In the genomic region with DNA sequence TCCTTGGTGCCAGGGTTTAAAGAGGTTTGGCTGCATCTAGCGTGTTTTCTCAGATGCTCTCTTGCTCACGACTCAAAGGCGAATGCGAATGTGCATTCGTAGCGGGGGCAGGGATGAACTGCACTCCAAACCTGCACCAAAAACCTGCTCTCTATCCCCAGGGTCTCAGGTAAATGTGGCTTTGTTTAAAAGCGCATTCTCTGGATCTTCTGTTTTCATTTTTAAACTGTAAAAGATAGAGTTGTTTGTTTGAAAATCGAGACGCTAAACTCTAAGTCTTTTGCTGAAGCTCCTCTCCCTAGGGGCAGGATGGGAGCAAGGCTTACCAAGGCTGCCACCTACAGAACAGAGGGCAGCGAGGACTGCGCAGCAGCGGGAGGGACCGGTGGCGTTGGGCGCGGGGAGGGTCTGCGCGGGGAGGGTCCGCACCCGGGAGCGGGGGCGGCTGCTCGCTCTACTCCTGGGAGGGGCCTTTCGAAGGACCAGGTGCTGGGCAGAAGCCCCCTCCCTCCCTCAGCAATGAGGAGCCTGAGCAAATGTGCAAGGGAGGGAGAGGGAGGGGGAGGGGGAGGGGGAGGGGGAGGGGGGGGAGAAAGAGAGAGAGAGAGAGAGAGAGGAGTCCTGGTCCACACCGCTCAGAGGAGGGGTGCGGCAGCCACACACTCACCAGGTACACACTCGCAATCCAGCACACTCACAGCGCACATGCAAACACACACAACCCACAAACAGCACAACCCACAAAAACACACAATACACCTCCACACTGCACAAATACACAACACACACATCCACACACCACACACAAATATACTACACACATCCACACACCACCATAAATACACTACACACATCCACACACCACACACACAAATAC, we compare ENCODE assay signal across 9 cellular contexts.
DNase-seq lines count a peak whose midpoint lies in the region; FAIRE-seq and TF ChIP-seq lines count a peak whose summit lies in the region.
"Had no signal": no experiment of that assay in that cellular context is flagged by ENCODE, and none has a peak within 500 bp of the region (broad histone marks: within the 10 kb centered on the region; RNA-seq: fewer than 3 reads in every experiment).

No MANE protein-coding gene starts in this region.

- DNase-seq in T47D (ENCODE audit: low read depth in 1 of 2, low spot score in 1 of 2), result peak; percentile 41 to 46
- no peak for DNase-seq in MCF 10A (ENCODE audit: unreplicated experiment)
- DNase-seq in bronchial epithelial cell (ENCODE audit: low read depth), result peak; percentile 1
- peak; percentile 11 for DNase-seq in kidney tubule cell (ENCODE audit: low spot score)
- no peak for DNase-seq in uterus
- DNase-seq in RKO (ENCODE audit: low spot score), result no peak
- no peak for DNase-seq in H4 (ENCODE audit: low spot score)
- DNase-seq in H54 (ENCODE audit: insufficient read length, low spot score), result no peak

- no peaks in the 10 kb centered on the region for H3K27me3 Mint-ChIP-seq in MCF 10A (ENCODE audit: insufficient read depth, unreplicated experiment)

- no peak for TF ChIP-seq CTCF in MCF 10A (IDR thresholded peaks at IDR 0.05; ENCODE audit: unreplicated experiment)
- no peak for TF ChIP-seq CTCF in bronchial epithelial cell (IDR thresholded peaks at IDR 0.05; ENCODE audit: insufficient read depth, low read length, severe bottlenecking)
- TF ChIP-seq CTCF in uterus (IDR thresholded peaks at IDR 0.05), result no peak

- POLR2A ChIA-PET in MCF 10A (lab: Yijun Ruan, JAX), result no interaction called here

- no peak overlapping the region for H3K4me3 ChIP-seq in bronchial epithelial cell (ENCODE audit: low read depth, low read length)
- H3K4me3 ChIP-seq in uterus, result peak overlapping the region; percentile 6 to 35

- CTCF ChIA-PET in MCF 10A (lab: Yijun Ruan, JAX), result no interaction called here

- no peaks in the 10 kb centered on the region for H3K36me3 Mint-ChIP-seq in MCF 10A (ENCODE audit: insufficient read depth, unreplicated experiment)
- H3K36me3 Mint-ChIP-seq: activated naive CD4-positive, alpha-beta T cell treated with anti-CD3 and anti-CD28 coated beads, Interleukin-2, amount 50 U/mL, for 72 hours had no signal

- peaks cover 14% of the 10 kb centered on the region for H3K9me3 Mint-ChIP-seq in MCF 10A (ENCODE audit: unreplicated experiment)
- H3K9me3 Mint-ChIP-seq: activated naive CD4-positive, alpha-beta T cell treated with anti-CD3 and anti-CD28 coated beads, Interleukin-2, amount 50 U/mL, for 72 hours had no signal

- in situ Hi-C loops in T47D (cut with HindIII; ENCODE audit: low pct_unique_long_range_greater_than_20kb, low sequenced_read_pairs), result no loop called here

- no peaks in the 10 kb centered on the region for H3K4me1 ChIP-seq in uterus

- no peaks in the 10 kb centered on the region for H3K36me3 ChIP-seq in bronchial epithelial cell (ENCODE audit: control insufficient read depth, insufficient read depth, low read length)
- no peaks in the 10 kb centered on the region for H3K36me3 ChIP-seq in uterus

- no peaks in the 10 kb centered on the region for H3K9me3 ChIP-seq in uterus

- TF ChIP-seq POLR2A in uterus (IDR thresholded peaks at IDR 0.05) (no peak), H54 (IDR thresholded peaks at IDR 0.05; ENCODE audit: low read depth, low read length) (no peak)

- H3K4me3 Mint-ChIP-seq in MCF 10A (ENCODE audit: unreplicated experiment), result no peak overlapping the region

- H3K27ac ChIP-seq in uterus, result no peak overlapping the region

- no peaks in the 10 kb centered on the region for H3K27me3 ChIP-seq in bronchial epithelial cell (ENCODE audit: control insufficient read depth, insufficient read depth, low read length)
- H3K27me3 ChIP-seq in uterus, result no peaks in the 10 kb centered on the region

- no peak overlapping the region for H3K27ac Mint-ChIP-seq in MCF 10A (ENCODE audit: low read depth, unreplicated experiment)
- H3K27ac Mint-ChIP-seq: activated naive CD4-positive, alpha-beta T cell treated with anti-CD3 and anti-CD28 coated beads, Interleukin-2, amount 50 U/mL, for 72 hours had no signal

- FAIRE-seq in bronchial epithelial cell (lab: Jason Lieb, UNC) (peak; percentile 95), H54 (lab: Jason Lieb, UNC) (no peak)

- intact Hi-C loops in MCF 10A (cut with micrococcal nuclease), result no loop called here
- intact Hi-C loops in uterus (cut with DNase I; ENCODE audit: low total_unique reads), result no loop called here

- BruUV-seq in MCF 10A (replicated peaks; lab: Mats Ljungman, UMichigan), result no TSS peak

- H3K4me1 Mint-ChIP-seq in MCF 10A (ENCODE audit: insufficient read depth, unreplicated experiment), result no peaks in the 10 kb centered on the region

Comparison
In these comparisons a context has a peak if more than half of its experiments do, and no peak if none do; other contexts are left out.
1. DNase-seq: peak in T47D (2 of 2), bronchial epithelial cell (single experiment) and kidney tubule cell (single experiment); none in MCF 10A (single experiment), uterus (0 of 2), RKO (single experiment), H4 (single experiment) and H54 (single experiment).